In the genomic region with DNA sequence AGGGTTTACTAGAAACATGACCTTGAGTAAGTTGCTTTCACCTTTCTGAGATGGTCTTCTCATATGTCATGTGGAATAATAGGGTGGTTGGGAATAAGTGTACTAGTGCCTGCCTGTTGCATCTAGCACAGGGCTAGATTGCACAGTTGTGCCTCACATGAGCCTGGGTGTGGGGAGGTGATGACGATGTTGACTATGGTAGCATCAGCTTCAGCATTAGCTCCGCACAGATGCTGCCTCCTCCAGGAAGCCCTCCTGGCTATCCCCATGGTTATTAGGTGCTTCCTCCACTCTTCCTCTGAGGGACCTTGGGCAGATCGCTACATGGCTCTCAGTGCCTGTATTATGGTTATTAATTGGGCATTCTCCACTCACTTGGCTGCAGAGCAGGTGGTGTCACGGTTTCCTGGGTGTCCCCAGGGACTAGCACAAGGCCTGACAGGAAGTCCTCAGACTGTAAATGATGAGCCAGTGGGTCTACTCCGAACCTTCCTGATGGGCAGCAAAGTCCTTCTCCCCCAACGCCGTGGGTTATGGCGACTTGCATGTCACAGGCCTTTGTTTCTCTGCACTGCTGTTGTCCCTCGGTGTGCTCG, we compare ENCODE assay signal across 9 cellular contexts.
DNase-seq lines count a peak whose midpoint lies in the region; ATAC-seq lines count a peak whose summit lies in the region.
"Had no signal": no experiment of that assay in that cellular context is flagged by ENCODE, and none has a peak within 500 bp of the region (broad histone marks: within the 10 kb centered on the region; RNA-seq: fewer than 3 reads in every experiment).

No MANE protein-coding gene starts in this region.

- peaks cover 69 to 70% of the 10 kb centered on the region in 2 donors for H3K4me1 Mint-ChIP-seq in effector memory CD8-positive, alpha-beta T cell (ENCODE audit: low read depth in 2 of 2)

- H3K36me3 Mint-ChIP-seq in effector memory CD8-positive, alpha-beta T cell (ENCODE audit: insufficient read depth), result peaks cover 8% of the 10 kb centered on the region

- no peaks in the 10 kb centered on the region for H3K9me3 Mint-ChIP-seq in effector memory CD8-positive, alpha-beta T cell

- peak overlapping the region; percentile 88 to 89 for H3K27ac Mint-ChIP-seq in effector memory CD8-positive, alpha-beta T cell

- peak; percentile 41 for ATAC-seq in GM18861 (IDR thresholded peaks at IDR 0.05; ENCODE audit: unreplicated experiment)
- peak; percentile 41 for ATAC-seq in GM21529 (IDR thresholded peaks at IDR 0.05; ENCODE audit: unreplicated experiment)
- peak; percentile 43 for ATAC-seq in HG03378 (IDR thresholded peaks at IDR 0.05; ENCODE audit: unreplicated experiment)
- no peak for ATAC-seq in effector memory CD8-positive, alpha-beta T cell (replicated peaks)

- no peak for DNase-seq in effector memory CD8-positive, alpha-beta T cell
- no peak for DNase-seq in stimulated activated naive CD4-positive, alpha-beta T cell treated with Interleukin-2 at 50 U/mL for 16 hours (lab: John Stamatoyannopoulos, UW)
- DNase-seq in T-helper 2 cell, result no peak
- no peak for DNase-seq in activated CD4-positive, CD25-positive, alpha-beta regulatory T cell treated with anti-CD3 and anti-CD28 coated beads, Interleukin-2, amount 50 U/mL, for 72 hours
- no peak for DNase-seq in NCI-H1694 (lab: John Stamatoyannopoulos, UW)
- DNase-seq: PC-9 had no signal

- H3K27me3 Mint-ChIP-seq in effector memory CD8-positive, alpha-beta T cell, result no peaks in the 10 kb centered on the region

- H3K4me3 Mint-ChIP-seq in effector memory CD8-positive, alpha-beta T cell, result peak overlapping the region; percentile 43 to 49
